Comparison of ENCODE assay signal across 32 cellular contexts in the genomic region with DNA sequence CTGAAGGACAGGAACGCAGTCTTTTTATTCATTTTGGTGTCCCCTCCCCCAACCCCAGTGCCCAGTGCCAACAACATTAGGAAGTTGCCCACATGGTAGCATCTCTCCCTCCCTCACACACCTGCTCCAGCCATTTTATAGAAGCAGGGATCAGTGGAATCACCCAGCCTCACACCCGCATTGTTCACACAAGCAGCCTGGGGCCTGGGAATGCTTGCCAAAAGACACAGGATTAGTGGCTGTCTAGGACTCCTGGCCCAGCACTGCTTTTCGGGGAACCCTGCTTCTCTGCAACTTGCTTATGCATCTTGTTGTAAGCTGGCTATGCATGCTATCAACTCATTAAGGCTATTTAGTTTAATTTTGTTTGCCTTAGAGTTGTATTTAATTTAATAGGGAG. TPM values are rescaled to one million over a fixed set of nuclear protein-coding genes. Genes with fewer than 3 reads are reported as not detected.
DNase-seq lines count a peak whose midpoint lies in the region; ATAC-seq and TF ChIP-seq lines count a peak whose summit lies in the region.
"Had no signal": no experiment of that assay in that cellular context is flagged by ENCODE, and none has a peak within 500 bp of the region (broad histone marks: within the 10 kb centered on the region; RNA-seq: fewer than 3 reads in every experiment).

No MANE protein-coding gene starts in this region.

- H3K9ac ChIP-seq in SK-N-SH = no peak overlapping the region
- no peak overlapping the region for H3K9ac ChIP-seq in SK-N-MC (ENCODE audit: insufficient read length)
- H3K9ac ChIP-seq: GM23248 had no signal

- H3K79me2 ChIP-seq in SK-N-SH (ENCODE audit: insufficient read depth) = no peaks in the 10 kb centered on the region

- H3K27me3 ChIP-seq in SK-N-SH (ENCODE audit: insufficient read depth) (no peaks in the 10 kb centered on the region; the same call in 1 of the 2 replicates), spleen (replicated peaks in 1 of 7) (peaks cover 0 to 68% (median 0%) of the 10 kb centered on the region in 7 donors)
- H3K27me3 ChIP-seq: ovary, uterus had no signal

- H3K36me3 ChIP-seq in SK-N-SH (replicated peaks in 1 of 2; ENCODE audit: control insufficient read depth in 1 of 2, insufficient read depth in 2 of 2, low read length in 1 of 2) = no peaks in the 10 kb centered on the region
- H3K36me3 ChIP-seq in SK-N-MC (ENCODE audit: insufficient read depth, low read length) = no peaks in the 10 kb centered on the region
- H3K36me3 ChIP-seq in spleen = no peaks in the 10 kb centered on the region
- H3K36me3 ChIP-seq: left ventricle myocardium inferior, ovary, uterus had no signal

- TF ChIP-seq CTCF in SK-N-SH (IDR thresholded peaks at IDR 0.05) (no peak), spleen (IDR thresholded peaks at IDR 0.05 in 8 of 11, conservative IDR thresholded peaks at IDR 0.05 in 3 of 11) (no peak)

- POLR2A ChIA-PET in SK-N-SH (lab: Yijun Ruan, JAX) = no interaction called here

- no peaks in the 10 kb centered on the region for H3K9me3 ChIP-seq in SK-N-SH
- H3K9me3 ChIP-seq in SK-N-MC (ENCODE audit: low read depth, low read length) = no peaks in the 10 kb centered on the region
- H3K9me3 ChIP-seq in spleen = no peaks in the 10 kb centered on the region
- H3K9me3 ChIP-seq: A549, left ventricle myocardium inferior, ovary, uterus had no signal

- CTCF ChIA-PET in SK-N-SH (lab: Yijun Ruan, JAX) = interaction anchor here (0.9 to 5.5 kb wide), 2 partner anchors 18 to 27 kb away, joined by 3 to 42 read pairs; a partner anchor contains a TSS

- H3K4me1 ChIP-seq in SK-N-SH (ENCODE audit: control insufficient read depth in 1 of 2, insufficient read depth in 2 of 2, low read depth in 1 of 2, low read length in 1 of 2) (peaks cover 0 to 14% of the 10 kb centered on the region in 2 experiments; a peak in 3 of 4 replicates), spleen (no peaks in the 10 kb centered on the region)
- H3K4me1 ChIP-seq: A549, left ventricle myocardium inferior, uterus had no signal

- DNase-seq in SK-N-SH = peak; percentile 42
- peak; percentile 85 for DNase-seq in NCI-H1105 treated with DMSO at 0.1 percent for 48 hours (lab: John Stamatoyannopoulos, UW)
- DNase-seq in SK-N-MC (ENCODE audit: low read depth, low spot score) = peak; percentile 14
- DNase-seq in spleen = peak; percentile 44
- DNase-seq in dedifferentiated amniotic fluid mesenchymal stem cell (ENCODE audit: extremely low spot score) = no peak
- DNase-seq in NCI-H146 treated with DMSO at 0.1 percent for 48 hours (lab: John Stamatoyannopoulos, UW; ENCODE audit: unreplicated experiment) = no peak
- DNase-seq: activated CD4-positive, alpha-beta memory T cell treated with anti-CD3 and anti-CD28 coated beads, Interleukin-2, amount 10 ng/mL, durations not matched to agents 7 days and 5 days; activated CD4-positive, CD25-positive, alpha-beta regulatory T cell treated with anti-CD3 and anti-CD28 coated beads, Interleukin-2, amount 50 U/mL, for 72 hours; activated CD8-positive, alpha-beta memory T cell treated with anti-CD3 and anti-CD28 coated beads, Interleukin-2, amount 50 U/mL, for 4 hours; activated naive CD4-positive, alpha-beta T cell treated with Interleukin-2 at 50 U/mL for 16 hours; AML-193; CD8-positive, alpha-beta T cell; dermis blood vessel endothelial cell; endodermal cell; GM23248; left ventricle myocardium inferior; mesenchymal stem cell; NCI-H2107; NCI-H510A treated with DMSO at 0.1 percent for 48 hours; NK-92 treated with Interleukin-12 subunit alpha and Interleukin-12 subunit beta, amount 100 ng/mL, for 24 hours; ovary; PC-3; retina; stimulated activated naive CD8-positive, alpha-beta T cell treated with anti-CD3 and anti-CD28 coated beads, Interleukin-15, amount 100 ng/mL, for 72 hours; T-helper 17 cell; uterus had no signal

- TF ChIP-seq POLR2A in spleen (IDR thresholded peaks at IDR 0.05) = no peak

- ATAC-seq in SK-N-SH treated with all-trans-retinoic acid at 6 μM for 48 hours (no peak), HG03521 (IDR thresholded peaks at IDR 0.05; ENCODE audit: unreplicated experiment) (no peak)
- ATAC-seq: A549; CD8-positive, alpha-beta T cell; PC-3; stimulated activated naive CD8-positive, alpha-beta T cell treated with anti-CD3 and anti-CD28 coated beads, Interleukin-15, amount 100 ng/mL, for 72 hours; T-helper 17 cell had no signal

- TF ChIP-seq EP300 in SK-N-SH (IDR thresholded peaks at IDR 0.05; ENCODE audit: borderline replicate concordance in 1 of 2, low read depth in 1 of 2, low read length in 1 of 2) = no peak

- H3K4me3 ChIP-seq in SK-N-SH (ENCODE audit: low read depth in 2 of 2, low read length in 1 of 2) = no peak overlapping the region
- H3K4me3 ChIP-seq in SK-N-MC = no peak overlapping the region; the same call in 1 of the 2 replicates
- H3K4me3 ChIP-seq in spleen = no peak overlapping the region
- H3K4me3 ChIP-seq: A549, GM23248, left ventricle myocardium inferior, ovary, smooth muscle cell, uterus had no signal

- intact Hi-C loops in spleen (cut with DNase I; ENCODE audit: low total_unique reads) = no loop called here

- no peak overlapping the region for H2AFZ ChIP-seq in SK-N-SH (ENCODE audit: low read depth)
- H2AFZ ChIP-seq: GM23248 had no signal

- H3K4me2 ChIP-seq in SK-N-SH = no peak overlapping the region
- H3K4me2 ChIP-seq: A549, smooth muscle cell had no signal

- no peak for TF ChIP-seq RAD21 in SK-N-SH (IDR thresholded peaks at IDR 0.05; ENCODE audit: low read length)

- WGBS in SK-N-SH (ENCODE audit: low lambda C conversion rate) = 73% methylated on average over 3 of the region's 3 CpGs
- 78 to 91% (median 81%) methylated on average over 3 of the region's 3 CpGs for WGBS in spleen, 5 donors

- no peak overlapping the region for H3K27ac ChIP-seq in SK-N-SH (ENCODE audit: low read depth in 2 of 2, low read length in 1 of 2)
- peak overlapping the region; percentile 82 for H3K27ac ChIP-seq in SK-N-MC
- no peak overlapping the region for H3K27ac ChIP-seq in spleen
- H3K27ac ChIP-seq: A549, GM23248, left ventricle myocardium inferior, ovary, uterus had no signal

- H3F3A ChIP-seq in SK-N-SH (replicated peaks; ENCODE audit: insufficient read depth) = no peaks in the 10 kb centered on the region

- no peaks in the 10 kb centered on the region for H3K9me2 ChIP-seq in SK-N-SH

- no peaks in the 10 kb centered on the region for H4K20me1 ChIP-seq in SK-N-SH (ENCODE audit: insufficient read depth)

TF ChIP-seq in SK-N-SH, 30 proteins besides CTCF, POLR2A, EP300 and RAD21 (continues in another document):
- TF ChIP-seq TEAD4 (IDR thresholded peaks at IDR 0.05; ENCODE audit: borderline replicate concordance, insufficient read depth) (no peak), RCOR1 (IDR thresholded peaks at IDR 0.05; ENCODE audit: low read length) (no peak), FOXJ3 (CRISPR knock-in tag; IDR thresholded peaks at IDR 0.05) (no peak), TCF12 (IDR thresholded peaks at IDR 0.05) (no peak), FOSL2 (IDR thresholded peaks at IDR 0.05; ENCODE audit: borderline replicate concordance, low read depth) (no peak)
- TF ChIP-seq, protein P1, sequence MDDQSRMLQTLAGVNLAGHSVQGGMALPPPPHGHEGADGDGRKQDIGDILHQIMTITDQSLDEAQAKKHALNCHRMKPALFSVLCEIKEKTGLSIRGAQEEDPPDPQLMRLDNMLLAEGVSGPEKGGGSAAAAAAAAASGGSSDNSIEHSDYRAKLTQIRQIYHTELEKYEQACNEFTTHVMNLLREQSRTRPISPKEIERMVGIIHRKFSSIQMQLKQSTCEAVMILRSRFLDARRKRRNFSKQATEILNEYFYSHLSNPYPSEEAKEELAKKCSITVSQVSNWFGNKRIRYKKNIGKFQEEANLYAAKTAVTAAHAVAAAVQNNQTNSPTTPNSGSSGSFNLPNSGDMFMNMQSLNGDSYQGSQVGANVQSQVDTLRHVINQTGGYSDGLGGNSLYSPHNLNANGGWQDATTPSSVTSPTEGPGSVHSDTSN (IDR thresholded peaks at IDR 0.05) = no peak

TF ChIP-seq in SK-N-SH treated with all-trans-retinoic acid at 6 μM for 48 hours, 23 proteins besides CTCF, POLR2A, EP300 and RAD21 (continues in another document):
- TF ChIP-seq, protein P2, sequence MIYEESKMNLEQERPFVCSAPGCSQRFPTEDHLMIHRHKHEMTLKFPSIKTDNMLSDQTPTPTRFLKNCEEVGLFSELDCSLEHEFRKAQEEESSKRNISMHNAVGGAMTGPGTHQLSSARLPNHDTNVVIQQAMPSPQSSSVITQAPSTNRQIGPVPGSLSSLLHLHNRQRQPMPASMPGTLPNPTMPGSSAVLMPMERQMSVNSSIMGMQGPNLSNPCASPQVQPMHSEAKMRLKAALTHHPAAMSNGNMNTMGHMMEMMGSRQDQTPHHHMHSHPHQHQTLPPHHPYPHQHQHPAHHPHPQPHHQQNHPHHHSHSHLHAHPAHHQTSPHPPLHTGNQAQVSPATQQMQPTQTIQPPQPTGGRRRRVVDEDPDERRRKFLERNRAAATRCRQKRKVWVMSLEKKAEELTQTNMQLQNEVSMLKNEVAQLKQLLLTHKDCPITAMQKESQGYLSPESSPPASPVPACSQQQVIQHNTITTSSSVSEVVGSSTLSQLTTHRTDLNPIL (CRISPR knock-in tag; IDR thresholded peaks at IDR 0.05; ENCODE audit: low read depth) = no peak
- TF ChIP-seq ZNF8 (CRISPR knock-in tag; IDR thresholded peaks at IDR 0.05) = no peak
- TF ChIP-seq, protein P3, sequence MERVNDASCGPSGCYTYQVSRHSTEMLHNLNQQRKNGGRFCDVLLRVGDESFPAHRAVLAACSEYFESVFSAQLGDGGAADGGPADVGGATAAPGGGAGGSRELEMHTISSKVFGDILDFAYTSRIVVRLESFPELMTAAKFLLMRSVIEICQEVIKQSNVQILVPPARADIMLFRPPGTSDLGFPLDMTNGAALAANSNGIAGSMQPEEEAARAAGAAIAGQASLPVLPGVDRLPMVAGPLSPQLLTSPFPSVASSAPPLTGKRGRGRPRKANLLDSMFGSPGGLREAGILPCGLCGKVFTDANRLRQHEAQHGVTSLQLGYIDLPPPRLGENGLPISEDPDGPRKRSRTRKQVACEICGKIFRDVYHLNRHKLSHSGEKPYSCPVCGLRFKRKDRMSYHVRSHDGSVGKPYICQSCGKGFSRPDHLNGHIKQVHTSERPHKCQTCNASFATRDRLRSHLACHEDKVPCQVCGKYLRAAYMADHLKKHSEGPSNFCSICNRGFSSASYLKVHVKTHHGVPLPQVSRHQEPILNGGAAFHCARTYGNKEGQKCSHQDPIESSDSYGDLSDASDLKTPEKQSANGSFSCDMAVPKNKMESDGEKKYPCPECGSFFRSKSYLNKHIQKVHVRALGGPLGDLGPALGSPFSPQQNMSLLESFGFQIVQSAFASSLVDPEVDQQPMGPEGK (CRISPR knock-in tag; IDR thresholded peaks at IDR 0.05; ENCODE audit: borderline replicate concordance) = no peak

RNA-seq across cellular contexts. Expression of a gene that starts 17.9 kb away (rescaled TPM):
- polyA plus RNA-seq in SK-N-SH (2012; rRNA removed) (0.13 and 0.25 TPM in 2 replicates), spleen (10 to 100 TPM in 2 of 3 donors, 1 to 10 TPM in 1; 5.9 to 16.5 (median 12.4) TPM)
- 0.13 and 0.17 TPM in 2 replicates for polyA plus RNA-seq in SK-N-SH (2012; cell fraction: cytosol; rRNA removed)
- polyA plus RNA-seq in SK-N-SH (2012; cell fraction: nucleus; rRNA removed) = 0.07 and 0.19 TPM in 2 replicates
- 10 to 100 TPM; 24.1 to 53.2 (median 35.9) TPM for total RNA-seq in spleen
- total RNA-seq: activated CD4-positive, alpha-beta memory T cell treated with anti-CD3 and anti-CD28 coated beads, Interleukin-2, amount 10 ng/mL, durations not matched to agents 7 days and 5 days; CD8-positive, alpha-beta T cell; GM23248; T-helper 17 cell had no signal
- polyA plus RNA-seq: IgD-negative memory B cell, neural cell had no signal

Comparison
In these comparisons a context has a peak if more than half of its experiments do, and no peak if none do; other contexts are left out.
1. DNase-seq: peak in SK-N-SH (single experiment), NCI-H1105 treated with DMSO at 0.1 percent for 48 hours (single experiment), SK-N-MC (single experiment) and spleen (single experiment); none in dedifferentiated amniotic fluid mesenchymal stem cell (single experiment) and NCI-H146 treated with DMSO at 0.1 percent for 48 hours (single experiment).
2. RNA of a gene that starts 17.9 kb away (polyA plus RNA-seq): 5.9 to 16.5 TPM in spleen; 0.07 to 0.25 TPM in SK-N-SH; every median in the first group is over 4 times any median in the second.